Comparison of ENCODE assay signal across 8 cellular contexts in genomic region chr2:39469807-39470206, GRCh38. TPM values are rescaled to one million over a fixed set of nuclear protein-coding genes. Genes with fewer than 3 reads are reported as not detected.
DNase-seq lines count a peak whose midpoint lies in the region; ATAC-seq and TF ChIP-seq lines count a peak whose summit lies in the region.

No MANE protein-coding gene starts in this region.

- H3K27me3 ChIP-seq in tibial artery = no peaks in the 10 kb centered on the region

- H3K4me1 ChIP-seq in tibial artery = peaks cover 0 to 38% (median 30%) of the 10 kb centered on the region in 4 donors

- in situ Hi-C loops in SK-MEL-5 (cut with HindIII; ENCODE audit: low pct_unique_long_range_greater_than_20kb, low sequenced_read_pairs) = no loop called here

- peak overlapping the region; percentile 45 to 54 for H3K27ac ChIP-seq in tibial artery

- H3K4me3 ChIP-seq in tibial artery = no peak overlapping the region

- ATAC-seq in GM19035 (IDR thresholded peaks at IDR 0.05; ENCODE audit: unreplicated experiment) (peak; percentile 72), HG03095 (IDR thresholded peaks at IDR 0.05; ENCODE audit: unreplicated experiment) (peak; percentile 79)

- DNase-seq in AG08396 (ENCODE audit: low spot score) = peak; percentile 58
- DNase-seq in SK-MEL-5 (ENCODE audit: low read depth, low spot score) = peak; percentile 42
- peak; percentile 54 for DNase-seq in iPS-NIHi7 (ENCODE audit: extremely low spot score)
- no peak for DNase-seq in tibial artery
- DNase-seq in AML-193 (lab: John Stamatoyannopoulos, UW) = no peak
- no peak for DNase-seq in activated naive CD4-positive, alpha-beta T cell treated with Interleukin-2 at 50 U/mL for 16 hours

- no peaks in the 10 kb centered on the region for H3K36me3 ChIP-seq in tibial artery

- intact Hi-C loops in tibial artery (cut with DNase I; ENCODE audit: low total_unique reads) = no loop called here

- TF ChIP-seq CTCF in tibial artery (IDR thresholded peaks at IDR 0.05) = no peak

- H3K9me3 ChIP-seq in tibial artery = no peaks in the 10 kb centered on the region

RNA-seq across cellular contexts. Expression of gene MAP4K3, which starts 32.7 kb away (rescaled TPM):
- total RNA-seq in SK-MEL-5 (2014; rRNA removed; shearing (Covaris generic)) = 68.4 and 73.1 TPM in 2 replicates
- polyA plus RNA-seq in SK-MEL-5 (2015; cell fraction: cytosol; rRNA removed) = 25.8 and 39.0 TPM in 2 replicates
- 45.6 and 68.0 TPM in 2 replicates for polyA plus RNA-seq in SK-MEL-5 (2015; cell fraction: nucleus; rRNA removed)

Comparison
In these comparisons a context has a peak if more than half of its experiments do, and no peak if none do; other contexts are left out.
1. DNase-seq: peak in AG08396 (single experiment), SK-MEL-5 (single experiment) and iPS-NIHi7 (single experiment); none in tibial artery (0 of 2), AML-193 (0 of 2) and activated naive CD4-positive, alpha-beta T cell treated with Interleukin-2 at 50 U/mL for 16 hours (single experiment).